1 cellular context compared by ENCODE assay signal in genomic region chr18:67515987-67516431, GRCh38.
A peak's percentile ranks its signal among the peaks of the same experiment; 100 is the strongest.
TF ChIP-seq lines count a peak whose summit lies in the region.

No MANE protein-coding gene starts in this region.

TF ChIP-seq in HepG2, 621 proteins besides CTCF, POLR2A, EP300 and RAD21 (continued from another document and continues in another):
- TF ChIP-seq ZNF142 (CRISPR knock-in tag; IDR thresholded peaks at IDR 0.05) (peak; percentile 75; the same call in 1 of the 2 replicates), GPBP1L1 (CRISPR knock-in tag; IDR thresholded peaks at IDR 0.05) (no peak), ELF1 (CRISPR knock-in tag; IDR thresholded peaks at IDR 0.05) (no peak), ZFP90 (CRISPR knock-in tag; IDR thresholded peaks at IDR 0.05; ENCODE audit: borderline replicate concordance) (no peak), ZNF784 (CRISPR knock-in tag; IDR thresholded peaks at IDR 0.05; ENCODE audit: borderline replicate concordance) (no peak), POLR2AphosphoS5 (IDR thresholded peaks at IDR 0.05; ENCODE audit: low read depth, low read length) (no peak), ARNTL (CRISPR knock-in tag; IDR thresholded peaks at IDR 0.05) (no peak), ZNF337 (CRISPR knock-in tag; IDR thresholded peaks at IDR 0.05; ENCODE audit: borderline replicate concordance, low read depth) (no peak), EEA1 (CRISPR knock-in tag; IDR thresholded peaks at IDR 0.05; ENCODE audit: borderline replicate concordance) (no peak), NFYC (CRISPR knock-in tag; IDR thresholded peaks at IDR 0.05) (no peak), PAWR (CRISPR knock-in tag; IDR thresholded peaks at IDR 0.05; ENCODE audit: borderline replicate concordance) (no peak), TCF12 (IDR thresholded peaks at IDR 0.05) (no peak), TCF12 (CRISPR knock-in tag; IDR thresholded peaks at IDR 0.05) (no peak), AFF4 (CRISPR knock-in tag; IDR thresholded peaks at IDR 0.05) (no peak), ZNF547 (CRISPR knock-in tag; IDR thresholded peaks at IDR 0.05) (no peak), ZNF296 (CRISPR knock-in tag; conservative IDR thresholded peaks at IDR 0.05) (no peak), HOXA5 (CRISPR knock-in tag; IDR thresholded peaks at IDR 0.05) (0 out of 2 replicates have a peak, but pooled peaks have one; percentile 51), ZUFSP (CRISPR knock-in tag; IDR thresholded peaks at IDR 0.05; ENCODE audit: borderline replicate concordance) (no peak), ZNF138 (CRISPR knock-in tag; IDR thresholded peaks at IDR 0.05; ENCODE audit: low read depth) (no peak), BORCS8-MEF2B (CRISPR knock-in tag; IDR thresholded peaks at IDR 0.05) (no peak), ZNF619 (CRISPR knock-in tag; IDR thresholded peaks at IDR 0.05) (no peak), GABPB1 (CRISPR knock-in tag; IDR thresholded peaks at IDR 0.05) (0 out of 2 replicates have a peak, but pooled peaks have one; percentile 25), KLF13 (CRISPR knock-in tag; IDR thresholded peaks at IDR 0.05) (no peak), ZFP41 (CRISPR knock-in tag; IDR thresholded peaks at IDR 0.05; ENCODE audit: borderline replicate concordance) (no peak), SIX1 (CRISPR knock-in tag; IDR thresholded peaks at IDR 0.05; ENCODE audit: borderline replicate concordance) (no peak), RARA (CRISPR knock-in tag; IDR thresholded peaks at IDR 0.05) (no peak), ZBTB43 (CRISPR knock-in tag; conservative IDR thresholded peaks at IDR 0.05) (0 out of 2 replicates have a peak, but pooled peaks have one; percentile 11), RXRB (CRISPR knock-in tag; IDR thresholded peaks at IDR 0.05; ENCODE audit: borderline replicate concordance) (0 out of 2 replicates have a peak, but pooled peaks have one; percentile 16), RARG (CRISPR knock-in tag; IDR thresholded peaks at IDR 0.05; ENCODE audit: low read depth) (no peak), ZEB1 (IDR thresholded peaks at IDR 0.05; ENCODE audit: insufficient replicate concordance, low read depth) (no peak), ZNF20 (CRISPR knock-in tag; IDR thresholded peaks at IDR 0.05) (no peak), TBP (CRISPR knock-in tag; IDR thresholded peaks at IDR 0.05) (no peak), ZNF124 (CRISPR knock-in tag; IDR thresholded peaks at IDR 0.05) (no peak), KDM1A (CRISPR knock-in tag; IDR thresholded peaks at IDR 0.05) (no peak), ZKSCAN5 (CRISPR knock-in tag; IDR thresholded peaks at IDR 0.05) (no peak), ZNF768 (CRISPR knock-in tag; IDR thresholded peaks at IDR 0.05) (no peak), SRSF4 (IDR thresholded peaks at IDR 0.05; ENCODE audit: low read depth, low read length, poor library complexity, severe bottlenecking) (no peak), MZF1 (CRISPR knock-in tag; IDR thresholded peaks at IDR 0.05; ENCODE audit: borderline replicate concordance) (no peak), YEATS4 (CRISPR knock-in tag; IDR thresholded peaks at IDR 0.05; ENCODE audit: borderline replicate concordance) (no peak), STAG1 (CRISPR knock-in tag; IDR thresholded peaks at IDR 0.05) (peak; percentile 88), ZBTB10 (CRISPR knock-in tag; IDR thresholded peaks at IDR 0.05; ENCODE audit: borderline replicate concordance) (no peak), SNRNP70 (IDR thresholded peaks at IDR 0.05; ENCODE audit: low read depth, low read length) (no peak), ZNF44 (CRISPR knock-in tag; IDR thresholded peaks at IDR 0.05) (no peak), ETV6 (CRISPR knock-in tag; conservative IDR thresholded peaks at IDR 0.05) (no peak), NRL (CRISPR knock-in tag; IDR thresholded peaks at IDR 0.05; ENCODE audit: borderline replicate concordance) (peak; percentile 45; the same call in 1 of the 2 replicates), ZNF510 (CRISPR knock-in tag; IDR thresholded peaks at IDR 0.05; ENCODE audit: low read depth) (no peak), HMGA1 (CRISPR knock-in tag; conservative IDR thresholded peaks at IDR 0.05) (no peak), SP2 (CRISPR knock-in tag; IDR thresholded peaks at IDR 0.05) (no peak), HMGXB4 (CRISPR knock-in tag; IDR thresholded peaks at IDR 0.05; ENCODE audit: borderline replicate concordance in 1 of 2, low read depth in 1 of 2) (peak; percentile 69 to 75), MBNL3 (CRISPR knock-in tag; conservative IDR thresholded peaks at IDR 0.05) (no peak), REXO4 (CRISPR knock-in tag; IDR thresholded peaks at IDR 0.05; ENCODE audit: borderline replicate concordance) (no peak)
